1 cellular context compared by ENCODE assay signal in the genomic region with DNA sequence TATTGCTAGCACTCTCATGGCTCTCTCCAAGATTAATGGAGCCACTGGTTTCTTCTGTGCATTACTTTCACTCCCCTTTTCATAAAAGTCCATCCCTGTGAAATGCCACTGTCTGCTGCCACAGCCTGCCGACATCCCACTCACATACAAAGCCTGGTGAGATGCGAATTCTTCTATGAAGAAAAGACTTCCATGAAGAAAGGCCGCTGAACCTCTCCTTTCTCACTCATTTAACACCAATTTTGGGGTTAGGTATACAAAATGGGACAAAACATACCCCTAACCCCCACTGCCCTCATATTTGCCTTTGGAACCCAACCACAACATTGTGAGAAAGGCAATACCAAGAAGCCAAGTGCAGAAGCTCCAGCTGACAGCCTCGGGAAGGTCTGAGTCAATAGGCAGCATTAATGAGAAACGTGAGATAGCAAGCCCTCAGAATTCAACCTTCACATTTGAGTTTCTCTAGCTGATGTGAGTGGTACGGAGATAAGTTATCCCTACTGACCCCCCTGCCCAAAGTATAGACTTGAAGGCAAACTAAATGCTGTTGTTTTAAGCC.
TF ChIP-seq lines count a peak whose summit lies in the region.

No MANE protein-coding gene starts in this region.

TF ChIP-seq in K562, 482 proteins besides CTCF, POLR2A, EP300 and RAD21 (continued from another document):
- TF ChIP-seq HMBOX1 (IDR thresholded peaks at IDR 0.05) (peak; percentile 24), ZNF766 (CRISPR knock-in tag; conservative IDR thresholded peaks at IDR 0.05) (0 out of 2 replicates have a peak, but pooled peaks have one; percentile 25), ZNF584 (CRISPR knock-in tag; IDR thresholded peaks at IDR 0.05; ENCODE audit: low read depth) (0 out of 2 replicates have a peak, but pooled peaks have one; percentile 40)
